ENCODE assay signal across 1 cellular context in the genomic region with DNA sequence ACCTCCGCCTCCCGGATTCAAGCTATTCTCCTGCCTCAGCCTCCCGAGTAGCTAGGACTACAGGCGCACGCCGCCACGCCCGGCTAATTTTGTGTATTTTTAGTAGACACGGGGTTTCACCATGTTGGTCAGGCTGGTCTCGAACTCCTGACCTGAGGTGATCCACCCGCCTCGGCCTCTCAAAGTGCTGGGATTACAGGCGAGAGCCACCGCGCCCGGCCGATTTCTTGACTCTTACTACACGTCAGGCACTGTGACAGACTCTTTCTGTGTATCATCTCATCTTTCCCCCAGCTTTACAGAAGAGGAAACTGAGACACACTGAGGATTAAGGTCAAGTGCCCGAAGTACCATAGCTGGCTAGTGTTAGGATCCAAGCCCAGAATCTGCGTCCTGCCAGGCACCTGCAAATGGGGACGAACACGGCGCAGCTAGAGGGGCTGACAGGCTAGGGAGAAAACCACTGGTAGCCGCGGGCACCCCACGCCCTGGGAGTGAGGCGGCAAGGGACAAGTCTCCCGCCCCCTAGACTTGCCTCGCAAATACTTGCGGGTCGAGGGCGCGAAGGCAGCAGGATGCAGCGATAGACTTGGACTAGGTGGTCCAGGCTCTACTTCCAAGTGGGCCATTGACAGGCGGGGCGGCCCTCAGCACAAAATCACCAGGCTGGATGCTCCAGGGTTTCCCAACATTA.
TF ChIP-seq lines count a peak whose summit lies in the region.

No MANE protein-coding gene starts in this region.

TF ChIP-seq in HepG2, 621 proteins besides CTCF, POLR2A, EP300 and RAD21 (continued from another document):
- TF ChIP-seq, protein P1, sequence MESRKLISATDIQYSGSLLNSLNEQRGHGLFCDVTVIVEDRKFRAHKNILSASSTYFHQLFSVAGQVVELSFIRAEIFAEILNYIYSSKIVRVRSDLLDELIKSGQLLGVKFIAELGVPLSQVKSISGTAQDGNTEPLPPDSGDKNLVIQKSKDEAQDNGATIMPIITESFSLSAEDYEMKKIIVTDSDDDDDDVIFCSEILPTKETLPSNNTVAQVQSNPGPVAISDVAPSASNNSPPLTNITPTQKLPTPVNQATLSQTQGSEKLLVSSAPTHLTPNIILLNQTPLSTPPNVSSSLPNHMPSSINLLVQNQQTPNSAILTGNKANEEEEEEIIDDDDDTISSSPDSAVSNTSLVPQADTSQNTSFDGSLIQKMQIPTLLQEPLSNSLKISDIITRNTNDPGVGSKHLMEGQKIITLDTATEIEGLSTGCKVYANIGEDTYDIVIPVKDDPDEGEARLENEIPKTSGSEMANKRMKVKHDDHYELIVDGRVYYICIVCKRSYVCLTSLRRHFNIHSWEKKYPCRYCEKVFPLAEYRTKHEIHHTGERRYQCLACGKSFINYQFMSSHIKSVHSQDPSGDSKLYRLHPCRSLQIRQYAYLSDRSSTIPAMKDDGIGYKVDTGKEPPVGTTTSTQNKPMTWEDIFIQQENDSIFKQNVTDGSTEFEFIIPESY (CRISPR knock-in tag; IDR thresholded peaks at IDR 0.05) = peak; percentile 16; the same call in 1 of the 2 replicates
- TF ChIP-seq CCDC6 (CRISPR knock-in tag; IDR thresholded peaks at IDR 0.05) (0 out of 2 replicates have a peak, but pooled peaks have one; percentile 62), SIX1 (CRISPR knock-in tag; IDR thresholded peaks at IDR 0.05; ENCODE audit: borderline replicate concordance) (no peak), SPEN (CRISPR knock-in tag; IDR thresholded peaks at IDR 0.05; ENCODE audit: low read depth) (0 out of 2 replicates have a peak, but pooled peaks have one; percentile 21), ZMYM3 (CRISPR knock-in tag; IDR thresholded peaks at IDR 0.05) (peak; percentile 73), ZIK1 (CRISPR knock-in tag; IDR thresholded peaks at IDR 0.05; ENCODE audit: borderline replicate concordance, low read depth) (no peak), ZNF552 (CRISPR knock-in tag; IDR thresholded peaks at IDR 0.05; ENCODE audit: borderline replicate concordance) (0 out of 2 replicates have a peak, but pooled peaks have one; percentile 57), ZMAT3 (CRISPR knock-in tag; conservative IDR thresholded peaks at IDR 0.05) (0 out of 2 replicates have a peak, but pooled peaks have one; percentile 12), RFX5 (IDR thresholded peaks at IDR 0.05; ENCODE audit: low read depth, low read length) (no peak), SNRNP70 (IDR thresholded peaks at IDR 0.05; ENCODE audit: low read depth, low read length) (no peak), SNAI1 (CRISPR knock-in tag; IDR thresholded peaks at IDR 0.05; ENCODE audit: borderline replicate concordance) (no peak), KMT2A (CRISPR knock-in tag; IDR thresholded peaks at IDR 0.05) (no peak), KDM1A (CRISPR knock-in tag; IDR thresholded peaks at IDR 0.05) (no peak), ZNF225 (CRISPR knock-in tag; IDR thresholded peaks at IDR 0.05) (no peak)
- TF ChIP-seq, protein P2, sequence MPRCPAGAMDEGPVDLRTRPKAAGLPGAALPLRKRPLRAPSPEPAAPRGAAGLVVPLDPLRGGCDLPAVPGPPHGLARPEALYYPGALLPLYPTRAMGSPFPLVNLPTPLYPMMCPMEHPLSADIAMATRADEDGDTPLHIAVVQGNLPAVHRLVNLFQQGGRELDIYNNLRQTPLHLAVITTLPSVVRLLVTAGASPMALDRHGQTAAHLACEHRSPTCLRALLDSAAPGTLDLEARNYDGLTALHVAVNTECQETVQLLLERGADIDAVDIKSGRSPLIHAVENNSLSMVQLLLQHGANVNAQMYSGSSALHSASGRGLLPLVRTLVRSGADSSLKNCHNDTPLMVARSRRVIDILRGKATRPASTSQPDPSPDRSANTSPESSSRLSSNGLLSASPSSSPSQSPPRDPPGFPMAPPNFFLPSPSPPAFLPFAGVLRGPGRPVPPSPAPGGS (CRISPR knock-in tag; IDR thresholded peaks at IDR 0.05) = 0 out of 2 replicates have a peak, but pooled peaks have one; percentile 4
- TF ChIP-seq, protein P3, sequence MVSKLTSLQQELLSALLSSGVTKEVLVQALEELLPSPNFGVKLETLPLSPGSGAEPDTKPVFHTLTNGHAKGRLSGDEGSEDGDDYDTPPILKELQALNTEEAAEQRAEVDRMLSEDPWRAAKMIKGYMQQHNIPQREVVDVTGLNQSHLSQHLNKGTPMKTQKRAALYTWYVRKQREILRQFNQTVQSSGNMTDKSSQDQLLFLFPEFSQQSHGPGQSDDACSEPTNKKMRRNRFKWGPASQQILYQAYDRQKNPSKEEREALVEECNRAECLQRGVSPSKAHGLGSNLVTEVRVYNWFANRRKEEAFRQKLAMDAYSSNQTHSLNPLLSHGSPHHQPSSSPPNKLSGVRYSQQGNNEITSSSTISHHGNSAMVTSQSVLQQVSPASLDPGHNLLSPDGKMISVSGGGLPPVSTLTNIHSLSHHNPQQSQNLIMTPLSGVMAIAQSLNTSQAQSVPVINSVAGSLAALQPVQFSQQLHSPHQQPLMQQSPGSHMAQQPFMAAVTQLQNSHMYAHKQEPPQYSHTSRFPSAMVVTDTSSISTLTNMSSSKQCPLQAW (CRISPR knock-in tag; IDR thresholded peaks at IDR 0.05) = peak; percentile 37; the same call in 1 of the 2 replicates
- TF ChIP-seq, protein P4, sequence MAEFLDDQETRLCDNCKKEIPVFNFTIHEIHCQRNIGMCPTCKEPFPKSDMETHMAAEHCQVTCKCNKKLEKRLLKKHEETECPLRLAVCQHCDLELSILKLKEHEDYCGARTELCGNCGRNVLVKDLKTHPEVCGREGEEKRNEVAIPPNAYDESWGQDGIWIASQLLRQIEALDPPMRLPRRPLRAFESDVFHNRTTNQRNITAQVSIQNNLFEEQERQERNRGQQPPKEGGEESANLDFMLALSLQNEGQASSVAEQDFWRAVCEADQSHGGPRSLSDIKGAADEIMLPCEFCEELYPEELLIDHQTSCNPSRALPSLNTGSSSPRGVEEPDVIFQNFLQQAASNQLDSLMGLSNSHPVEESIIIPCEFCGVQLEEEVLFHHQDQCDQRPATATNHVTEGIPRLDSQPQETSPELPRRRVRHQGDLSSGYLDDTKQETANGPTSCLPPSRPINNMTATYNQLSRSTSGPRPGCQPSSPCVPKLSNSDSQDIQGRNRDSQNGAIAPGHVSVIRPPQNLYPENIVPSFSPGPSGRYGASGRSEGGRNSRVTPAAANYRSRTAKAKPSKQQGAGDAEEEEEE (CRISPR knock-in tag; IDR thresholded peaks at IDR 0.05; ENCODE audit: borderline replicate concordance) = no peak
